8 cellular contexts compared by ENCODE assay signal in the genomic region with DNA sequence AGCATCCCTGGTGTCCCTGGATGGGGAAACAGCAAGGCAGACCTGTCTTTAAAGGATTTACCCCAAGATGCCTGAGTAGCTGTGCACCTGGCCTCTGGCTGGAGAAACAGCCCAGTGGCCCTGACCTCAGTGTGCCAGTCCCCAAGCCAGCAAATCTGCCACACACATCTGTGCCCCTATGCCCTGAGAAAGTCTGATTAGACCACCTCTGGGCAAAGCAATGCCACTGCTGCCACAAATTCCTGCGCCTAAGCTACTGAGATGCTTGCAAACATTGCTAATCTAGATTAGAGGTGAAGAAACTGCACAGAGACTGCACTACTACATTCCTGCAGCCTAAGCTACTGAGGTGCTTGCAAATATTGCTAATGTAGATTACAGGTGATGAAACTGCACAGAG.
"Had no signal": no experiment of that assay in that cellular context is flagged by ENCODE, and none has a peak within 500 bp of the region (broad histone marks: within the 10 kb centered on the region; RNA-seq: fewer than 3 reads in every experiment).

No MANE protein-coding gene starts in this region.

- H3K27ac ChIP-seq: GM23248 had no signal

- H3K36me3 ChIP-seq: HAP-1 had no signal

- H3K4me3 ChIP-seq: GM23248, GM23338, HAP-1 had no signal

- DNase-seq: GM23248, GOT3, H7, H9, HCEC 1CT, HFFc6 had no signal

- H3K4me1 ChIP-seq: HAP-1 had no signal

- H2AFZ ChIP-seq: GM23248, GM23338 had no signal

- H3K4me2 ChIP-seq: GM23338 had no signal

- H3K9ac ChIP-seq: GM23248 had no signal

- H3K9me3 ChIP-seq: HAP-1 had no signal
